In genomic region chr6:27332692-27333641, GRCh38 we compare ENCODE assay signal across 1 cellular context.
TF ChIP-seq lines count a peak whose summit lies in the region.

No MANE protein-coding gene starts in this region.

TF ChIP-seq in K562, 482 proteins besides CTCF, POLR2A, EP300 and RAD21 (continued from another document):
- TF ChIP-seq PREB (CRISPR knock-in tag; IDR thresholded peaks at IDR 0.05) (0 out of 2 replicates have a peak, but pooled peaks have one; percentile 61), ZBTB34 (CRISPR knock-in tag; IDR thresholded peaks at IDR 0.05) (no peak), ZNF318 (IDR thresholded peaks at IDR 0.05; ENCODE audit: borderline replicate concordance in 1 of 2, low read depth in 1 of 2) (0 out of 4 replicates have a peak, but pooled peaks of 1 of the 2 experiments have one; percentile 14), DMBX1 (CRISPR knock-in tag; IDR thresholded peaks at IDR 0.05; ENCODE audit: borderline replicate concordance) (peak; percentile 54; the same call in 1 of the 2 replicates), CREB5 (CRISPR knock-in tag; IDR thresholded peaks at IDR 0.05) (no peak), KLF13 (tag; IDR thresholded peaks at IDR 0.05; ENCODE audit: borderline replicate concordance, low read depth) (0 out of 2 replicates have a peak, but pooled peaks have one; percentile 23), NFIC (IDR thresholded peaks at IDR 0.05) (peak; percentile 84)
